9 cellular contexts compared by ENCODE assay signal in genomic region chr10:124999433-125000365, GRCh38. TPM values are rescaled to one million over a fixed set of nuclear protein-coding genes. Genes with fewer than 3 reads are reported as not detected.
DNase-seq lines count a peak whose midpoint lies in the region; ATAC-seq and TF ChIP-seq lines count a peak whose summit lies in the region.
"Had no signal": no experiment of that assay in that cellular context is flagged by ENCODE, and none has a peak within 500 bp of the region (broad histone marks: within the 10 kb centered on the region; RNA-seq: fewer than 3 reads in every experiment).

No MANE protein-coding gene starts in this region.

- no peaks in the 10 kb centered on the region for H3K4me1 ChIP-seq in smooth muscle cell (ENCODE audit: low read depth)

- peaks cover 66% of the 10 kb centered on the region for H4K20me1 ChIP-seq in smooth muscle cell (ENCODE audit: low read depth)

- no peak for TF ChIP-seq CTCF in GM20000 (IDR thresholded peaks at IDR 0.05; ENCODE audit: extremely low read depth, missing control alignments)
- TF ChIP-seq CTCF in chondrocyte (IDR thresholded peaks at IDR 0.05), result no peak
- no peak for TF ChIP-seq CTCF in smooth muscle cell (IDR thresholded peaks at IDR 0.05; ENCODE audit: borderline replicate concordance, insufficient read depth, poor library complexity, severe bottlenecking)

- H3K79me2 ChIP-seq in smooth muscle cell (ENCODE audit: low read depth), result peaks cover 12% of the 10 kb centered on the region

- 89% methylated on average over 29 of the region's 29 CpGs for WGBS in smooth muscle cell (ENCODE audit: low lambda C conversion rate)

- H3K9me3 ChIP-seq in smooth muscle cell (replicated peaks; ENCODE audit: low read depth), result no peaks in the 10 kb centered on the region

- no peak for ATAC-seq in HG03025 (IDR thresholded peaks at IDR 0.05; ENCODE audit: low FRiP score, unreplicated experiment)

- no peak overlapping the region for H3K4me3 ChIP-seq in smooth muscle cell

- DNase-seq in GM20000 (ENCODE audit: low spot score) (peak; percentile 7), chondrocyte (ENCODE audit: low spot score) (peak; percentile 88), iris pigment epithelial cell (ENCODE audit: low read depth) (peak; percentile 81), smooth muscle cell (lab: John Stamatoyannopoulos, UW; ENCODE audit: unreplicated experiment) (no peak), DMS 273 treated with DMSO at 0.1 percent for 48 hours (lab: John Stamatoyannopoulos, UW) (no peak), DMS53 (lab: John Stamatoyannopoulos, UW) (no peak)
- DNase-seq in stimulated activated CD8-positive, alpha-beta memory T cell treated with anti-CD3 and anti-CD28 coated beads, Interleukin-4, amount 100 ng/mL, for 48 hours, result no peak
- DNase-seq: NCI-H69 had no signal

- peaks cover 53% of the 10 kb centered on the region for H3K4me1 Mint-ChIP-seq in chondrocyte (ENCODE audit: low read depth)

- H3K4me3 Mint-ChIP-seq in chondrocyte (ENCODE audit: unreplicated experiment), result peak overlapping the region; percentile 57

- peaks cover 18% of the 10 kb centered on the region for H3K36me3 Mint-ChIP-seq in chondrocyte (ENCODE audit: low read depth)

- no peaks in the 10 kb centered on the region for H3K36me3 ChIP-seq in smooth muscle cell (ENCODE audit: low read depth)

- H3K9me3 Mint-ChIP-seq in chondrocyte (ENCODE audit: low read depth), result no peaks in the 10 kb centered on the region

- no peak overlapping the region for H2AFZ ChIP-seq in smooth muscle cell (ENCODE audit: low read depth)

- peak overlapping the region; percentile 97 for H3K27ac Mint-ChIP-seq in chondrocyte (ENCODE audit: unreplicated experiment)

- H3F3A ChIP-seq in smooth muscle cell (ENCODE audit: low read depth), result no peaks in the 10 kb centered on the region

- H3K4me2 ChIP-seq in smooth muscle cell, result no peak overlapping the region

- no peaks in the 10 kb centered on the region for H3K27me3 ChIP-seq in smooth muscle cell (ENCODE audit: low read depth)

- peak overlapping the region; percentile 12 for H3K27ac ChIP-seq in smooth muscle cell (ENCODE audit: low read depth)

- H3K9ac ChIP-seq in smooth muscle cell (ENCODE audit: low read depth), result no peak overlapping the region

- no peaks in the 10 kb centered on the region for H3K27me3 Mint-ChIP-seq in chondrocyte (ENCODE audit: low read depth)

RNA-seq across cellular contexts. Expression of gene ZRANB1, which starts 57.8 kb away (rescaled TPM):
- total RNA-seq in chondrocyte (21.6 to 24.7 TPM (median 23.6 TPM) in 3 replicates), smooth muscle cell (24.1 and 30.2 TPM in 2 replicates)
- 7.5 and 8.2 TPM in 2 replicates for polyA plus RNA-seq in smooth muscle cell

Comparison
In these comparisons a context has a peak if more than half of its experiments do, and no peak if none do; other contexts are left out.
1. DNase-seq: peak in GM20000 (single experiment), chondrocyte (single experiment) and iris pigment epithelial cell (single experiment); none in smooth muscle cell (single experiment), stimulated activated CD8-positive, alpha-beta memory T cell treated with anti-CD3 and anti-CD28 coated beads, Interleukin-4, amount 100 ng/mL, for 48 hours (single experiment), DMS 273 treated with DMSO at 0.1 percent for 48 hours (single experiment) and DMS53 (single experiment).